20 cellular contexts compared by ENCODE assay signal in genomic region chr9:94997727-94998126, GRCh38.
A peak's percentile ranks its signal among the peaks of the same experiment; 100 is the strongest.
DNase-seq lines count a peak whose midpoint lies in the region; ATAC-seq and TF ChIP-seq lines count a peak whose summit lies in the region.
"Had no signal": no experiment of that assay in that cellular context is flagged by ENCODE, and none has a peak within 500 bp of the region (broad histone marks: within the 10 kb centered on the region; RNA-seq: fewer than 3 reads in every experiment).

No MANE protein-coding gene starts in this region.

- intact Hi-C loops in left ventricle myocardium inferior (cut with micrococcal nuclease) (no loop called here), Right ventricle myocardium inferior (cut with DNase I) (loop anchor here (2.0 kb wide), 1 partner anchor 47 kb away; no protein-coding TSS in a partner anchor), sigmoid colon (cut with DNase I) (loop anchor here (5.0 kb wide), 3 partner anchors 85 to 215 kb away; no protein-coding TSS in a partner anchor)

- no peak for TF ChIP-seq CTCF in left ventricle myocardium inferior (IDR thresholded peaks at IDR 0.05; ENCODE audit: borderline replicate concordance)
- TF ChIP-seq CTCF in gastroesophageal sphincter (IDR thresholded peaks at IDR 0.05): no peak
- TF ChIP-seq CTCF in sigmoid colon (IDR thresholded peaks at IDR 0.05): no peak
- no peak for TF ChIP-seq CTCF in foreskin keratinocyte (conservative IDR thresholded peaks at IDR 0.05)

- ATAC-seq in Right ventricle myocardium inferior (no peak), gastroesophageal sphincter (no peak), foreskin keratinocyte (no peak)

- WGBS in gastroesophageal sphincter (ENCODE audit: low coverage in 1 of 2), 2 donors: 90 to 97% methylated on average over 2 to 5 of the region's 5 CpGs
- WGBS in sigmoid colon, 2 donors: 97 to 98% methylated on average over 5 of the region's 5 CpGs

- no peaks in the 10 kb centered on the region for H3K27me3 ChIP-seq in left ventricle myocardium inferior (ENCODE audit: low read depth)
- no peaks in the 10 kb centered on the region for H3K27me3 ChIP-seq in gastroesophageal sphincter
- no peaks in the 10 kb centered on the region for H3K27me3 ChIP-seq in sigmoid colon
- H3K27me3 ChIP-seq in foreskin keratinocyte: no peaks in the 10 kb centered on the region

- TF ChIP-seq POLR2A in gastroesophageal sphincter (IDR thresholded peaks at IDR 0.05) (no peak), sigmoid colon (IDR thresholded peaks at IDR 0.05) (no peak)

- H3K36me3 ChIP-seq in left ventricle myocardium inferior (no peaks in the 10 kb centered on the region), gastroesophageal sphincter (no peaks in the 10 kb centered on the region), sigmoid colon (no peaks in the 10 kb centered on the region)

- H3K9me3 ChIP-seq in left ventricle myocardium inferior (replicated peaks) (no peaks in the 10 kb centered on the region), gastroesophageal sphincter (no peaks in the 10 kb centered on the region), sigmoid colon (no peaks in the 10 kb centered on the region)

- H3K4me1 ChIP-seq in left ventricle myocardium inferior: peaks cover 61% of the 10 kb centered on the region
- H3K4me1 ChIP-seq in gastroesophageal sphincter: peaks cover 4 to 61% (median 8%) of the 10 kb centered on the region in 3 donors
- peaks cover 0 to 47% (median 37%) of the 10 kb centered on the region in 4 donors for H3K4me1 ChIP-seq in sigmoid colon
- no peaks in the 10 kb centered on the region for H3K4me1 ChIP-seq in foreskin keratinocyte

- H3K4me3 ChIP-seq in left ventricle myocardium inferior: no peak overlapping the region
- H3K4me3 ChIP-seq in gastroesophageal sphincter: no peak overlapping the region
- no peak overlapping the region for H3K4me3 ChIP-seq in sigmoid colon

- DNase-seq in left ventricle myocardium inferior: no peak
- DNase-seq in Right ventricle myocardium inferior (ENCODE audit: missing footprints): no peak
- no peak for DNase-seq in sigmoid colon
- DNase-seq in foreskin keratinocyte: no peak
- DNase-seq in NCI-H1092 treated with DMSO at 0.1 percent for 48 hours (lab: John Stamatoyannopoulos, UW): no peak
- no peak for DNase-seq in effector CD8-positive, alpha-beta T cell (lab: John Stamatoyannopoulos, UW)
- DNase-seq: Calu3; CD8-positive, alpha-beta memory T cell; DMS153; Karpas-422; MV-4-11; NCI-H1694; NCI-H2081; NCI-H2171 treated with DMSO at 0.1 percent for 48 hours; NCI-H446; NCI-H526; OCI-M1; SHP77 had no signal

- TF ChIP-seq EP300 in gastroesophageal sphincter (IDR thresholded peaks at IDR 0.05) (no peak), sigmoid colon (IDR thresholded peaks at IDR 0.05) (no peak)

- H3K27ac ChIP-seq in left ventricle myocardium inferior (replicated peaks): peak overlapping the region; percentile 84
- H3K27ac ChIP-seq in gastroesophageal sphincter: peak overlapping the region in 3 of 4 donors; percentile 76 to 84 (median 78)
- peak overlapping the region in 3 of 4 donors; percentile 78 to 99 (median 99) for H3K27ac ChIP-seq in sigmoid colon
- no peak overlapping the region for H3K27ac ChIP-seq in foreskin keratinocyte
- H3K27ac ChIP-seq: C4-2B had no signal
